8 cellular contexts compared by ENCODE assay signal in genomic region chr20:58310291-58310782, GRCh38. TPM values are rescaled to one million over a fixed set of nuclear protein-coding genes. Genes with fewer than 3 reads are reported as not detected.
DNase-seq lines count a peak whose midpoint lies in the region; ATAC-seq and TF ChIP-seq lines count a peak whose summit lies in the region.

No MANE protein-coding gene starts in this region.

- H3K4me3 ChIP-seq in PC-9 = peak overlapping the region; percentile 69
- peak overlapping the region; percentile 100 for H3K4me3 ChIP-seq in endodermal cell (ENCODE audit: low read length)
- peak overlapping the region; percentile 85 to 100 for H3K4me3 ChIP-seq in neuronal stem cell (ENCODE audit: low read length in 2 of 2)

- H3K27me3 Mint-ChIP-seq in endodermal cell (ENCODE audit: insufficient read depth) = no peaks in the 10 kb centered on the region

- peaks cover 42% of the 10 kb centered on the region for H3K36me3 Mint-ChIP-seq in endodermal cell (ENCODE audit: low read depth)

- H2BK15ac ChIP-seq in neuronal stem cell (ENCODE audit: low read length) = no peak overlapping the region

- H3K9me3 ChIP-seq in PC-9 (ENCODE audit: insufficient read depth, low read depth) = no peaks in the 10 kb centered on the region
- no peaks in the 10 kb centered on the region for H3K9me3 ChIP-seq in endodermal cell (ENCODE audit: control insufficient read depth, low read length)
- no peaks in the 10 kb centered on the region for H3K9me3 ChIP-seq in neuronal stem cell (replicated peaks in 1 of 2; ENCODE audit: control insufficient read depth in 2 of 2, insufficient read depth in 1 of 2, low read depth in 1 of 2, low read length in 2 of 2)

- no peak overlapping the region for H2AK5ac ChIP-seq in neuronal stem cell (ENCODE audit: low read depth, low read length)

- H3K4me2 ChIP-seq in PC-9 = peak overlapping the region; percentile 90
- H3K4me2 ChIP-seq in neuronal stem cell (ENCODE audit: insufficient read depth, low read length, poor library complexity, severe bottlenecking) = peak overlapping the region; percentile 61

- intact Hi-C loops in PC-9 (cut with micrococcal nuclease; ENCODE audit: unreplicated experiment) = no loop called here

- H3K9me3 Mint-ChIP-seq in endodermal cell = no peaks in the 10 kb centered on the region

- H4K20me1 ChIP-seq in PC-9 (ENCODE audit: insufficient read depth) = 0 out of 2 replicates have a peak, but pooled peaks cover 4% of the 10 kb centered on the region

- H3K9ac ChIP-seq in endodermal cell (ENCODE audit: extremely low read depth, low read length, poor library complexity, severe bottlenecking) (peak overlapping the region; percentile 73), neuronal stem cell (ENCODE audit: low read depth, low read length, poor library complexity) (peak overlapping the region; percentile 96)

- peaks cover 39% of the 10 kb centered on the region for H3K79me2 ChIP-seq in PC-9 (ENCODE audit: low read depth)

- H3K9me2 ChIP-seq in PC-9 (ENCODE audit: insufficient read depth) = no peaks in the 10 kb centered on the region

- H2AFZ ChIP-seq in PC-9 (peak overlapping the region; percentile 90), neuronal stem cell (ENCODE audit: low read length) (peak overlapping the region; percentile 99)

- DNase-seq in PC-9 = peak in 1 of 2 experiments; percentile 75
- DNase-seq in endodermal cell = no peak
- DNase-seq in neuronal stem cell (ENCODE audit: low spot score) = no peak
- DNase-seq in GM10266 (ENCODE audit: extremely low spot score) = no peak
- DNase-seq in effector CD8-positive, alpha-beta T cell (lab: John Stamatoyannopoulos, UW) = no peak

- H3F3A ChIP-seq in PC-9 (ENCODE audit: insufficient read depth, low read depth) = no peaks in the 10 kb centered on the region

- no peak overlapping the region for H4K8ac ChIP-seq in neuronal stem cell (ENCODE audit: low read depth, low read length)

- peak overlapping the region; percentile 88 for H3K27ac Mint-ChIP-seq in endodermal cell

- no peak overlapping the region for H2BK12ac ChIP-seq in neuronal stem cell (ENCODE audit: low read length)

- H3K18ac ChIP-seq in neuronal stem cell (ENCODE audit: low read length) = no peak overlapping the region

- no peak overlapping the region for H2BK5ac ChIP-seq in neuronal stem cell (ENCODE audit: low read length)

- POLR2A ChIA-PET in PC-9 (lab: Charles Lee; ENCODE audit: unreplicated experiment) = interaction anchor here (0.6 to 1.1 kb wide), 3 partner anchors 32 to 79 kb away, joined by 3 to 8 read pairs (median 7); partner anchors contain the start of gene VAPB

- peaks cover 3% of the 10 kb centered on the region for H3K79me1 ChIP-seq in neuronal stem cell (ENCODE audit: low read depth, low read length)

- H3K4ac ChIP-seq in neuronal stem cell (ENCODE audit: low read length) = no peak overlapping the region

- WGBS in endodermal cell (ENCODE audit: insufficient coverage in 1 of 2, insufficient read length in 1 of 2), 2 experiments = 24% methylated on average over 1 of the region's 1 CpG; no CpG with 5 or more reads in 1 of the 2 experiments
- no CpG with 5 or more reads among the region's 1 CpG for WGBS in neuronal stem cell (ENCODE audit: extremely low coverage in 2 of 2, insufficient read length in 2 of 2, insufficient replicate concordance in 1 of 2), 2 donors

- peaks cover 13% of the 10 kb centered on the region for H3K4me1 ChIP-seq in PC-9 (replicated peaks; ENCODE audit: insufficient read depth)
- H3K4me1 ChIP-seq in endodermal cell (ENCODE audit: control insufficient read depth, insufficient read depth, low read length) = peaks cover 2% of the 10 kb centered on the region
- peaks cover 3 to 7% of the 10 kb centered on the region in 2 donors for H3K4me1 ChIP-seq in neuronal stem cell (ENCODE audit: control insufficient read depth in 2 of 2, insufficient read depth in 1 of 2, low read depth in 1 of 2, low read length in 2 of 2)

- H3K27ac ChIP-seq in PC-9 = peak overlapping the region; percentile 49
- no peak overlapping the region for H3K27ac ChIP-seq in endodermal cell (ENCODE audit: low read depth, low read length)
- no peak overlapping the region for H3K27ac ChIP-seq in neuronal stem cell (replicated peaks; ENCODE audit: low read length)

- CTCF ChIA-PET in PC-9 (lab: Charles Lee) = no interaction called here

- H2BK120ac ChIP-seq in neuronal stem cell (ENCODE audit: low read depth, low read length) = no peak overlapping the region

- H3K14ac ChIP-seq in neuronal stem cell (ENCODE audit: low read length) = no peak overlapping the region

- BruUV-seq in PC-9 (replicated peaks; lab: Mats Ljungman, UMichigan) = TSS peak; percentile 39

- TF ChIP-seq CTCF in PC-9 (conservative IDR thresholded peaks at IDR 0.05) (no peak), endodermal cell (conservative IDR thresholded peaks at IDR 0.05) (no peak), GM10266 (IDR thresholded peaks at IDR 0.05; ENCODE audit: control insufficient read depth, insufficient read depth, low read depth, missing control alignments) (no peak)

- ATAC-seq in GM21526 (IDR thresholded peaks at IDR 0.05; ENCODE audit: low FRiP score, unreplicated experiment) (peak; percentile 2), GM18517 (IDR thresholded peaks at IDR 0.05; ENCODE audit: unreplicated experiment) (no peak), HG02759 (IDR thresholded peaks at IDR 0.05; ENCODE audit: unreplicated experiment) (no peak)

- no peak overlapping the region for H3K23ac ChIP-seq in neuronal stem cell (ENCODE audit: low read depth, low read length, poor library complexity)

- H3K36me3 ChIP-seq in PC-9 (ENCODE audit: low read depth) = peaks cover 30% of the 10 kb centered on the region
- peaks cover 46% of the 10 kb centered on the region for H3K36me3 ChIP-seq in endodermal cell (ENCODE audit: control insufficient read depth, insufficient read depth, low read length)
- H3K36me3 ChIP-seq in neuronal stem cell (replicated peaks in 1 of 2; ENCODE audit: control insufficient read depth in 2 of 2, insufficient read depth in 2 of 2, low read length in 2 of 2) = peaks cover 11 to 40% of the 10 kb centered on the region in 2 donors

- H3K4me3 Mint-ChIP-seq in endodermal cell = peak overlapping the region; percentile 78

- H4K91ac ChIP-seq in neuronal stem cell (ENCODE audit: low read depth, low read length, poor library complexity) = no peak overlapping the region

- H3K4me1 Mint-ChIP-seq in endodermal cell = peaks cover 18% of the 10 kb centered on the region

- H3K27me3 ChIP-seq in PC-9 (ENCODE audit: insufficient read depth, low read depth) (no peaks in the 10 kb centered on the region), endodermal cell (ENCODE audit: control insufficient read depth, insufficient read depth, low read length, poor library complexity, severe bottlenecking) (no peaks in the 10 kb centered on the region), neuronal stem cell (ENCODE audit: control insufficient read depth in 3 of 3, insufficient read depth in 3 of 3, low read depth in 1 of 3, low read length in 3 of 3) (no peaks in the 10 kb centered on the region)

RNA-seq across cellular contexts. Expression of gene RAB22A, which starts 0.8 kb away (rescaled TPM):
- 22.6 and 28.9 TPM in 2 replicates for total RNA-seq in PC-9 (2021)
- total RNA-seq in endodermal cell = 10 to 100 TPM in 1 of 2 donors, 1 to 10 TPM in 1; 8.4 to 11.6 TPM
- 9.2 TPM for polyA plus RNA-seq in endodermal cell (2013, experiment 1 of 2)
- 10.2 TPM for polyA plus RNA-seq in endodermal cell (2013, experiment 2 of 2)
- polyA plus RNA-seq in neuronal stem cell (2013, experiment 1 of 2) = 6.1 TPM
- 6.8 TPM for polyA plus RNA-seq in neuronal stem cell (2013, experiment 2 of 2)
